18 cellular contexts compared by ENCODE assay signal in genomic region chr12:23533295-23533694, GRCh38.
A peak's percentile ranks its signal among the peaks of the same experiment; 100 is the strongest.
DNase-seq lines count a peak whose midpoint lies in the region; ATAC-seq and TF ChIP-seq lines count a peak whose summit lies in the region.
"Had no signal": no experiment of that assay in that cellular context is flagged by ENCODE, and none has a peak within 500 bp of the region (broad histone marks: within the 10 kb centered on the region; RNA-seq: fewer than 3 reads in every experiment).

No MANE protein-coding gene starts in this region.

- H3K36me3 ChIP-seq in left lung: no peaks in the 10 kb centered on the region
- H3K36me3 ChIP-seq: HAP-1 had no signal

- H3K9me3 ChIP-seq in left lung: peaks cover 0 to 1% of the 10 kb centered on the region in 2 donors
- H3K9me3 ChIP-seq: HAP-1 had no signal

- H3K4me3 ChIP-seq in left lung: no peak overlapping the region
- H3K4me3 ChIP-seq: HAP-1 had no signal

- no peaks in the 10 kb centered on the region for H3K27me3 ChIP-seq in left lung

- intact Hi-C loops in left lung (cut with DNase I): no loop called here

- H3K27ac ChIP-seq in left lung: no peak overlapping the region
- H3K27ac ChIP-seq: 22Rv1 had no signal

- H3K27ac Mint-ChIP-seq in immature natural killer cell: no peak overlapping the region
- H3K27ac Mint-ChIP-seq: B cell; CD4-positive, alpha-beta memory T cell; HFFc6 had no signal

- H3K9me3 Mint-ChIP-seq in immature natural killer cell: peaks cover 8 to 28% (median 9%) of the 10 kb centered on the region in 6 donors

- H3K27me3 Mint-ChIP-seq in immature natural killer cell (ENCODE audit: low read depth in 3 of 3): peaks cover 0 to under 1% (median 0%) of the 10 kb centered on the region in 3 donors
- H3K27me3 Mint-ChIP-seq: B cell; CD4-positive, alpha-beta memory T cell had no signal

- DNase-seq in DMS53 (lab: John Stamatoyannopoulos, UW) (peak; percentile 76), DMS53 treated with DMSO at 0.1 percent for 48 hours (lab: John Stamatoyannopoulos, UW; ENCODE audit: unreplicated experiment) (no peak), OCI-M1 (lab: John Stamatoyannopoulos, UW) (peak; percentile 52), left lung (no peak), OCI-M2 (lab: John Stamatoyannopoulos, UW; ENCODE audit: unreplicated experiment) (no peak), RKO (ENCODE audit: low spot score) (no peak), immature natural killer cell (no peak)
- DNase-seq: C1 segment of cervical spinal cord; Calu3; CD4-positive, alpha-beta memory T cell; COR-L47; DND-41; GOT3; HFFc6 had no signal

- no peak for TF ChIP-seq CTCF in left lung (IDR thresholded peaks at IDR 0.05)

- H3K4me1 ChIP-seq in left lung: no peaks in the 10 kb centered on the region
- H3K4me1 ChIP-seq: HAP-1 had no signal

- no peaks in the 10 kb centered on the region for H3K4me1 Mint-ChIP-seq in immature natural killer cell
- H3K4me1 Mint-ChIP-seq: CD4-positive, alpha-beta memory T cell had no signal

- no peak overlapping the region for H3K4me3 Mint-ChIP-seq in immature natural killer cell
- H3K4me3 Mint-ChIP-seq: B cell; CD4-positive, alpha-beta memory T cell; HFFc6 had no signal

- peaks cover 0 to under 1% (median 0%) of the 10 kb centered on the region in 3 donors for H3K36me3 Mint-ChIP-seq in immature natural killer cell
- H3K36me3 Mint-ChIP-seq: CD4-positive, alpha-beta memory T cell had no signal

- peak; percentile 41 for ATAC-seq in left lung
- ATAC-seq in HG03432 (IDR thresholded peaks at IDR 0.05; ENCODE audit: unreplicated experiment): no peak

Comparison
In these comparisons a context has a peak if more than half of its experiments do, and no peak if none do; other contexts are left out.
1. DNase-seq: peak in DMS53 (single experiment) and OCI-M1 (single experiment); none in DMS53 treated with DMSO at 0.1 percent for 48 hours (single experiment), left lung (0 of 2), OCI-M2 (single experiment), RKO (single experiment) and immature natural killer cell (0 of 3).